21 cellular contexts compared by ENCODE assay signal in genomic region chr2:167480986-167481309, GRCh38.
A peak's percentile ranks its signal among the peaks of the same experiment; 100 is the strongest.
DNase-seq lines count a peak whose midpoint lies in the region; ATAC-seq and TF ChIP-seq lines count a peak whose summit lies in the region.
"Had no signal": no experiment of that assay in that cellular context is flagged by ENCODE, and none has a peak within 500 bp of the region (broad histone marks: within the 10 kb centered on the region; RNA-seq: fewer than 3 reads in every experiment).

No MANE protein-coding gene starts in this region.

- CTCF ChIA-PET in WTC11 (lab: Charles Lee) = interaction anchor here (0.6 to 0.9 kb wide), 2 partner anchors 10 to 637 kb away, joined by 3 read pairs; no protein-coding TSS in a partner anchor
- CTCF ChIA-PET in activated CD4-positive, alpha-beta T cell treated with anti-CD3 and anti-CD28 coated beads, Interleukin-2, amount 10 ng/mL, durations not matched to agents 7 days and 5 days (lab: Charles Lee) = no interaction called here

- POLR2A ChIA-PET in WTC11 (lab: Charles Lee) = no interaction called here
- POLR2A ChIA-PET in activated CD4-positive, alpha-beta T cell treated with anti-CD3 and anti-CD28 coated beads, Interleukin-2, amount 10 ng/mL, durations not matched to agents 7 days and 5 days (lab: Charles Lee) = no interaction called here

- H3K36me3 ChIP-seq in HUES6 (ENCODE audit: control insufficient read depth, insufficient read depth, low read length) = no peaks in the 10 kb centered on the region

- H3K9me3 Mint-ChIP-seq in WTC11 (no peaks in the 10 kb centered on the region; the same call in 1 of the 2 replicates), osteocyte (ENCODE audit: unreplicated experiment) (no peaks in the 10 kb centered on the region)
- no peaks in the 10 kb centered on the region for H3K9me3 Mint-ChIP-seq in activated CD4-positive, alpha-beta T cell treated with anti-CD3 and anti-CD28 coated beads, Interleukin-2, amount 10 ng/mL, durations not matched to agents 7 days and 5 days

- H3K4me1 Mint-ChIP-seq in WTC11 (peaks cover 65% of the 10 kb centered on the region), osteocyte (ENCODE audit: unreplicated experiment) (peaks cover 18% of the 10 kb centered on the region)
- H3K4me1 Mint-ChIP-seq in activated CD4-positive, alpha-beta T cell treated with anti-CD3 and anti-CD28 coated beads, Interleukin-2, amount 10 ng/mL, durations not matched to agents 7 days and 5 days = no peaks in the 10 kb centered on the region

- H3K4me1 ChIP-seq in HUES6 (ENCODE audit: control insufficient read depth, insufficient read depth, low read length) = peaks cover 36% of the 10 kb centered on the region
- H3K4me1 ChIP-seq: A549 had no signal

- H3K27ac Mint-ChIP-seq in WTC11 (peak overlapping the region; percentile 66), osteocyte (ENCODE audit: unreplicated experiment) (no peak overlapping the region)
- H3K27ac Mint-ChIP-seq in activated CD4-positive, alpha-beta T cell treated with anti-CD3 and anti-CD28 coated beads, Interleukin-2, amount 10 ng/mL, durations not matched to agents 7 days and 5 days = no peak overlapping the region

- no peaks in the 10 kb centered on the region for H3K9me3 ChIP-seq in HUES6 (ENCODE audit: control insufficient read depth, insufficient read depth, low read depth, low read length)
- H3K9me3 ChIP-seq: A549 had no signal

- H3K9ac ChIP-seq in HUES6 (ENCODE audit: low read length) = peak overlapping the region; percentile 11

- DNase-seq in GM12865 (ENCODE audit: low read depth) (no peak), WTC11 (ENCODE audit: low spot score) (no peak), osteocyte (ENCODE audit: extremely low spot score, unreplicated experiment) (no peak), NCI-H2196 (lab: John Stamatoyannopoulos, UW; ENCODE audit: unreplicated experiment) (no peak), hypothalamus (lab: John Stamatoyannopoulos, UW) (no peak)
- DNase-seq in activated CD4-positive, alpha-beta T cell treated with anti-CD3 and anti-CD28 coated beads, Interleukin-2, amount 10 ng/mL, durations not matched to agents 7 days and 5 days = no peak
- DNase-seq: C1 segment of cervical spinal cord, DND-41, GDM1, H7, NCI-H1048, NCI-H146, NCI-H2107, NCI-H226, NCI-H526, RPMI8226 had no signal

- ATAC-seq in WTC11 = no peak
- no peak for ATAC-seq in HG02981 (IDR thresholded peaks at IDR 0.05; ENCODE audit: unreplicated experiment)
- ATAC-seq: K562 had no signal

- H3K27me3 Mint-ChIP-seq in WTC11 (ENCODE audit: low read depth) (no peaks in the 10 kb centered on the region), osteocyte (ENCODE audit: unreplicated experiment) (no peaks in the 10 kb centered on the region)
- H3K27me3 Mint-ChIP-seq in activated CD4-positive, alpha-beta T cell treated with anti-CD3 and anti-CD28 coated beads, Interleukin-2, amount 10 ng/mL, durations not matched to agents 7 days and 5 days = no peaks in the 10 kb centered on the region

- H3K36me3 Mint-ChIP-seq in WTC11 (peaks cover 3% of the 10 kb centered on the region; the same call in 1 of the 2 replicates), osteocyte (ENCODE audit: unreplicated experiment) (no peaks in the 10 kb centered on the region)
- H3K36me3 Mint-ChIP-seq in activated CD4-positive, alpha-beta T cell treated with anti-CD3 and anti-CD28 coated beads, Interleukin-2, amount 10 ng/mL, durations not matched to agents 7 days and 5 days (ENCODE audit: low read depth) = no peaks in the 10 kb centered on the region

- H3K27ac ChIP-seq in HUES6 (ENCODE audit: low read depth, low read length) = peak overlapping the region; percentile 75
- H3K27ac ChIP-seq: A549, HL-60 had no signal

- H3K4me3 Mint-ChIP-seq in WTC11 (no peak overlapping the region), osteocyte (ENCODE audit: unreplicated experiment) (peak overlapping the region; percentile 30)
- H3K4me3 Mint-ChIP-seq in activated CD4-positive, alpha-beta T cell treated with anti-CD3 and anti-CD28 coated beads, Interleukin-2, amount 10 ng/mL, durations not matched to agents 7 days and 5 days = no peak overlapping the region

- no peaks in the 10 kb centered on the region for H3K27me3 ChIP-seq in HUES6 (ENCODE audit: control insufficient read depth, insufficient read depth, low read length)

- no peak for TF ChIP-seq CTCF in GM12865 (IDR thresholded peaks at IDR 0.05; ENCODE audit: insufficient read depth, low read depth, low read length, missing control alignments)
- no peak for TF ChIP-seq CTCF in WTC11 (IDR thresholded peaks at IDR 0.05)
- TF ChIP-seq CTCF in osteocyte (IDR thresholded peaks at IDR 0.05) = no peak

- peak overlapping the region; percentile 37 for H3K4me3 ChIP-seq in GM12865 (ENCODE audit: low read depth, low read length)
- 0 out of 2 replicates have a peak overlapping the region, but pooled peaks have one; percentile 8 for H3K4me3 ChIP-seq in HUES6 (ENCODE audit: low read depth, low read length)
- H3K4me3 ChIP-seq: A549, K562 had no signal

TF ChIP-seq in WTC11, 78 proteins besides CTCF, POLR2A, EP300 and RAD21 (continues in another document):
- no peak for TF ChIP-seq E2F1 (CRISPR knock-in tag; IDR thresholded peaks at IDR 0.05)
- TF ChIP-seq STAT6 (CRISPR knock-in tag; conservative IDR thresholded peaks at IDR 0.05; ENCODE audit: low read depth) = no peak
- TF ChIP-seq GTF2I (CRISPR knock-in tag; conservative IDR thresholded peaks at IDR 0.05) = no peak
- TF ChIP-seq MXD4 (CRISPR knock-in tag; IDR thresholded peaks at IDR 0.05; ENCODE audit: borderline replicate concordance) = no peak
- TF ChIP-seq SOX15 (CRISPR knock-in tag; IDR thresholded peaks at IDR 0.05) = no peak
- no peak for TF ChIP-seq USF1 (CRISPR knock-in tag; IDR thresholded peaks at IDR 0.05)
- no peak for TF ChIP-seq ATF6 (CRISPR knock-in tag; IDR thresholded peaks at IDR 0.05)
- TF ChIP-seq IRF2 (CRISPR knock-in tag; IDR thresholded peaks at IDR 0.05; ENCODE audit: borderline replicate concordance, low read depth) = no peak
- TF ChIP-seq ZNF232 (CRISPR knock-in tag; IDR thresholded peaks at IDR 0.05) = no peak
- no peak for TF ChIP-seq NR2C2 (CRISPR knock-in tag; IDR thresholded peaks at IDR 0.05)
- no peak for TF ChIP-seq FOXK1 (CRISPR knock-in tag; IDR thresholded peaks at IDR 0.05)
- TF ChIP-seq PRRX2 (CRISPR knock-in tag; IDR thresholded peaks at IDR 0.05) = no peak
- no peak for TF ChIP-seq CDX4 (CRISPR knock-in tag; IDR thresholded peaks at IDR 0.05; ENCODE audit: borderline replicate concordance)
- no peak for TF ChIP-seq RELA (CRISPR knock-in tag; IDR thresholded peaks at IDR 0.05; ENCODE audit: borderline replicate concordance)
